7 cellular contexts compared by ENCODE assay signal in the genomic region with DNA sequence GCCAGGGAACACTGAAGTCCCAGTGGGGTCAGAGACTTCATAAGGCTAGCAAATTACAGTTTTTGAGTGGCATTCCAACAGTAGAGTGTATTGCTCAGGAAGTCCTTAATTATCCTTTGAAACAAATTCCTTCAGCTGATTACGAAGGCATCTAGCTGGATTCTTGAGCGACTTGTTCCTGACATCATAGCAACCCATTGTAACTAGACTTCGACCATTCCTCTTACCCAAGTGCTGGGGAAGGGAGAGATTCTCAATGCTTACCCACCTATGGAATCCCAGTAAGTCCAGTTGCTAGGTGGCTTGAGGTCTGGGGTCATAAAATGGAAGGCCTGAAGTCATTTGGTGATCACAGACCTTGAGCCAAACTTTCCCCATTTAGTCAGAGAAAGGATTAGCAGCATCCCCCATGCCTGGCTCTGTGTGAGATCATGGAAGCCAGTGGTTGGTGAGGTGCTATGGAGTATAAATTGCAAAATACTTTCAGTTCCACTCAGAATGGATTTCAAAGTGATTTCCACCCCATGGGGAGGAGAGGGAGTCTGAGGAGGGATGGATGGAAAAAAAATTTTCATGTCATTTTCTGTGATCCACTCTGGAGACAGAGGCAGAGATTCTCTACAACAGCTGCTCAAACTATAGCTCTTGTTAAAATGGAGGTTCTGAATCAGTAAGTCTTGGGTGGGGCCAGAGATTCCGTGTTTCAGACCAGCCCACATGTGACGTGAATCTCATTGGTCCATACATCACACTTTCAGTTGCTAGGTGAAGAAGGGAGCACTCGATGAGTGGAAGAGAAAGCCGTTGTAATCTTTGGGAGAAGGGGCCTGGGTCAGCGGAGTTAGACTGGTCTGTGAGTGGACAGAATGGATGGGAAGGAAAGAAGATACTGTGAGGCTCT.
A peak's percentile ranks its signal among the peaks of the same experiment; 100 is the strongest.
DNase-seq lines count a peak whose midpoint lies in the region; ATAC-seq and TF ChIP-seq lines count a peak whose summit lies in the region.

No MANE protein-coding gene starts in this region.

- DNase-seq in GM13977 (ENCODE audit: low spot score) = peak; percentile 35
- DNase-seq in NCI-H2227 (lab: John Stamatoyannopoulos, UW; ENCODE audit: unreplicated experiment) = peak; percentile 9
- peak; percentile 88 for DNase-seq in islet precursor cell
- DNase-seq in NCI-H1092 (lab: John Stamatoyannopoulos, UW) = no peak
- no peak for DNase-seq in C1 segment of cervical spinal cord (lab: John Stamatoyannopoulos, UW)
- DNase-seq in AG08396 (ENCODE audit: low spot score) = no peak

- no peak for TF ChIP-seq CTCF in GM13977 (IDR thresholded peaks at IDR 0.05; ENCODE audit: extremely low read depth, insufficient read depth, missing control alignments)

- in situ Hi-C loops in GM13977 (cut with MboI; ENCODE audit: low pct_unique_long_range_greater_than_20kb, low sequenced_read_pairs, unreplicated experiment) = loop anchor here (10.0 kb wide), 1 partner anchor 154 kb away; no protein-coding TSS in a partner anchor

- ATAC-seq in GM21576 (IDR thresholded peaks at IDR 0.05; ENCODE audit: unreplicated experiment) = peak; percentile 36

Comparison
In these comparisons a context has a peak if more than half of its experiments do, and no peak if none do; other contexts are left out.
1. DNase-seq: peak in GM13977 (single experiment), NCI-H2227 (single experiment) and islet precursor cell (single experiment); none in NCI-H1092 (single experiment), C1 segment of cervical spinal cord (0 of 14) and AG08396 (single experiment).